In genomic region chr3:146803746-146804145, GRCh38 we compare ENCODE assay signal across 14 cellular contexts.
DNase-seq lines count a peak whose midpoint lies in the region; ATAC-seq, FAIRE-seq and TF ChIP-seq lines count a peak whose summit lies in the region.
"Had no signal": no experiment of that assay in that cellular context is flagged by ENCODE, and none has a peak within 500 bp of the region (broad histone marks: within the 10 kb centered on the region; RNA-seq: fewer than 3 reads in every experiment).

No MANE protein-coding gene starts in this region.

- CTCF ChIA-PET in AG04449 (lab: Yijun Ruan, JAX) = interaction anchor here (0.6 to 1.1 kb wide), 3 partner anchors 9 to 1584 kb away, joined by 3 to 4 read pairs (median 4); no protein-coding TSS in a partner anchor

- ATAC-seq in GM21526 (IDR thresholded peaks at IDR 0.05; ENCODE audit: low FRiP score, unreplicated experiment) = no peak
- ATAC-seq: foreskin keratinocyte, right lobe of liver had no signal

- in situ Hi-C loops in astrocyte of the cerebellum (cut with HindIII; ENCODE audit: low sequenced_read_pairs) = loop anchor here (25.0 kb wide), 1 partner anchor 584 kb away; no protein-coding TSS in a partner anchor

- TF ChIP-seq CTCF in AG04449 (IDR thresholded peaks at IDR 0.05; ENCODE audit: insufficient read depth, low read length, missing control alignments) = no peak
- TF ChIP-seq CTCF in astrocyte of the cerebellum (IDR thresholded peaks at IDR 0.05; ENCODE audit: low read depth, low read length, missing control alignments) = no peak

- H3K4me3 ChIP-seq in AG04449 (ENCODE audit: low read depth, low read length) (no peak overlapping the region), astrocyte of the cerebellum (ENCODE audit: low read depth, low read length) (no peak overlapping the region)
- H3K4me3 ChIP-seq: ascending aorta, left ventricle myocardium inferior, right lobe of liver had no signal

- peak; percentile 41 for FAIRE-seq in H54 (lab: Jason Lieb, UNC)

- no peak for TF ChIP-seq POLR2A in H54 (IDR thresholded peaks at IDR 0.05; ENCODE audit: low read depth, low read length)

- POLR2A ChIA-PET in AG04449 (lab: Yijun Ruan, JAX) = interaction anchor here (0.8 to 0.9 kb wide), 2 partner anchors 11 to 589 kb away, joined by 3 read pairs; no protein-coding TSS in a partner anchor

- DNase-seq in AG04449 (ENCODE audit: low read depth, low spot score) (peak; percentile 94), H54 (ENCODE audit: insufficient read length, low spot score) (no peak), astrocyte of the cerebellum (ENCODE audit: low read depth) (peak; percentile 58), iPS-NIHi7 (ENCODE audit: extremely low spot score) (peak; percentile 20), NCI-H1436 (lab: John Stamatoyannopoulos, UW) (no peak), NCI-H187 treated with DMSO at 0.1 percent for 48 hours (lab: John Stamatoyannopoulos, UW) (no peak), NOMO-1 treated with DMSO at 0.1 percent for 48 hours (lab: John Stamatoyannopoulos, UW; ENCODE audit: unreplicated experiment) (no peak)
- DNase-seq: foreskin keratinocyte, left ventricle myocardium inferior, NCI-H1105, right lobe of liver, T-helper 2 cell had no signal

Comparison
In these comparisons a context has a peak if more than half of its experiments do, and no peak if none do; other contexts are left out.
1. DNase-seq: peak in AG04449 (single experiment), astrocyte of the cerebellum (single experiment) and iPS-NIHi7 (single experiment); none in H54 (single experiment), NCI-H1436 (single experiment), NCI-H187 treated with DMSO at 0.1 percent for 48 hours (single experiment) and NOMO-1 treated with DMSO at 0.1 percent for 48 hours (single experiment).